1 cellular context compared by ENCODE assay signal in genomic region chr9:136671646-136672430, GRCh38.
TF ChIP-seq lines count a peak whose summit lies in the region.

No MANE protein-coding gene starts in this region.

TF ChIP-seq in K562, 482 proteins besides CTCF, POLR2A, EP300 and RAD21 (continued from another document and continues in another):
- TF ChIP-seq ZNF280B (CRISPR knock-in tag; IDR thresholded peaks at IDR 0.05) (no peak), RFX7 (CRISPR knock-in tag; IDR thresholded peaks at IDR 0.05) (no peak), RUNX1 (IDR thresholded peaks at IDR 0.05; ENCODE audit: low read depth) (no peak), FOSL1 (tag; conservative IDR thresholded peaks at IDR 0.05) (no peak), KLF1 (tag; IDR thresholded peaks at IDR 0.05) (no peak), DLX4 (CRISPR knock-in tag; IDR thresholded peaks at IDR 0.05) (no peak), SREBF1 (IDR thresholded peaks at IDR 0.05; ENCODE audit: borderline replicate concordance, low read depth, low read length) (no peak), MYC (IDR thresholded peaks at IDR 0.05; ENCODE audit: low read depth, low read length) (no peak), MYC (CRISPR knock-in tag; IDR thresholded peaks at IDR 0.05; ENCODE audit: borderline replicate concordance, low read depth) (no peak), NFE2 (IDR thresholded peaks at IDR 0.05; ENCODE audit: low read depth) (no peak), HNRNPLL (IDR thresholded peaks at IDR 0.05; ENCODE audit: low read depth, low read length, poor library complexity, severe bottlenecking) (no peak), ZNF384 (IDR thresholded peaks at IDR 0.05; ENCODE audit: low read depth, low read length) (no peak), CHD7 (IDR thresholded peaks at IDR 0.05; ENCODE audit: low read depth, low read length) (peak; percentile 60), SAFB2 (IDR thresholded peaks at IDR 0.05; ENCODE audit: borderline replicate concordance, low read depth, low read length, severe bottlenecking) (no peak), ZBTB11 (CRISPR knock-in tag; IDR thresholded peaks at IDR 0.05) (no peak), XRCC5 (IDR thresholded peaks at IDR 0.05; ENCODE audit: low read depth, low read length) (no peak), NCOA1 (IDR thresholded peaks at IDR 0.05; ENCODE audit: low read depth) (no peak), TFAP4 (CRISPR knock-in tag; IDR thresholded peaks at IDR 0.05; ENCODE audit: borderline replicate concordance) (no peak), ZNF561 (CRISPR knock-in tag; conservative IDR thresholded peaks at IDR 0.05) (no peak), FIP1L1 (IDR thresholded peaks at IDR 0.05; ENCODE audit: low read depth, low read length, poor library complexity, severe bottlenecking) (peak; percentile 62), UBTF (IDR thresholded peaks at IDR 0.05; ENCODE audit: borderline replicate concordance in 1 of 2, low read depth in 2 of 2, low read length in 2 of 2) (no peak), ZNF140 (CRISPR knock-in tag; IDR thresholded peaks at IDR 0.05) (no peak), PYGO2 (tag; IDR thresholded peaks at IDR 0.05) (no peak), ZNF699 (CRISPR knock-in tag; IDR thresholded peaks at IDR 0.05; ENCODE audit: insufficient replicate concordance) (no peak), RBFOX2 (IDR thresholded peaks at IDR 0.05; ENCODE audit: low read depth, low read length) (peak; percentile 79), ZNF639 (CRISPR knock-in tag; conservative IDR thresholded peaks at IDR 0.05 in 1 of 2, IDR thresholded peaks at IDR 0.05 in 1 of 2) (no peak), ESRRA (IDR thresholded peaks at IDR 0.05; ENCODE audit: borderline replicate concordance, low read depth) (no peak), CREB5 (CRISPR knock-in tag; IDR thresholded peaks at IDR 0.05) (no peak), EWSR1 (IDR thresholded peaks at IDR 0.05; ENCODE audit: borderline replicate concordance, low read depth, partially characterized antibody) (no peak), RBM39 (optimal IDR thresholded peaks at IDR 0.05; ENCODE audit: low read depth, low read length) (peak; percentile 55), POLR2B (IDR thresholded peaks at IDR 0.05; ENCODE audit: low read depth, partially characterized antibody) (no peak), ZFP36 (IDR thresholded peaks at IDR 0.05; ENCODE audit: low read depth, low read length, partially characterized antibody) (no peak)
